15 cellular contexts compared by ENCODE assay signal in genomic region chr5:98904786-98905185, GRCh38. TPM values are rescaled to one million over a fixed set of nuclear protein-coding genes. Genes with fewer than 3 reads are reported as not detected.
DNase-seq lines count a peak whose midpoint lies in the region; ATAC-seq and TF ChIP-seq lines count a peak whose summit lies in the region.
"Had no signal": no experiment of that assay in that cellular context is flagged by ENCODE, and none has a peak within 500 bp of the region (broad histone marks: within the 10 kb centered on the region; RNA-seq: fewer than 3 reads in every experiment).

No MANE protein-coding gene starts in this region.

- CTCF ChIA-PET in activated CD4-positive, alpha-beta memory T cell treated with anti-CD3 and anti-CD28 coated beads for 36 hours (lab: Charles Lee), result interaction anchor here (0.9 to 2.5 kb wide), 8 partner anchors 14 to 158 kb away, joined by 3 to 43 read pairs (median 3); no protein-coding TSS in a partner anchor

- 90 to 93% methylated on average over 6 of the region's 6 CpGs for WGBS in upper lobe of left lung, 2 donors

- H3K27me3 ChIP-seq in foreskin keratinocyte (no peaks in the 10 kb centered on the region), upper lobe of left lung (no peaks in the 10 kb centered on the region)
- H3K27me3 ChIP-seq: colonic mucosa, right lobe of liver, suprapubic skin had no signal

- no peaks in the 10 kb centered on the region for H3K9me3 ChIP-seq in upper lobe of left lung
- H3K9me3 ChIP-seq: colonic mucosa, right lobe of liver, suprapubic skin had no signal

- TF ChIP-seq POLR2A in upper lobe of left lung (IDR thresholded peaks at IDR 0.05), result no peak

- intact Hi-C loops in activated CD4-positive, alpha-beta memory T cell treated with anti-CD3 and anti-CD28 coated beads for 36 hours (cut with micrococcal nuclease), result loop anchor here (1.0 kb wide), 2 partner anchors 123 to 128 kb away; no protein-coding TSS in a partner anchor

- ATAC-seq in foreskin keratinocyte (peak; percentile 86), upper lobe of left lung (ENCODE audit: low FRiP score in 2 of 2) (no peak), HG02642 (IDR thresholded peaks at IDR 0.05; ENCODE audit: poor library complexity, unreplicated experiment) (no peak)

- DNase-seq in EH (ENCODE audit: low read depth) (peak; percentile 22), HFFc6 (peak; percentile 51), foreskin keratinocyte (peak; percentile 12 to 53), SKM-1 (lab: John Stamatoyannopoulos, UW; ENCODE audit: unreplicated experiment) (no peak), upper lobe of left lung (no peak)
- peak; percentile 54 for DNase-seq in activated CD4-positive, alpha-beta memory T cell treated with anti-CD3 and anti-CD28 coated beads for 36 hours
- DNase-seq: activated naive CD8-positive, alpha-beta T cell treated with anti-CD3 and anti-CD28 coated beads, Interleukin-2, amount 10 ng/mL, durations not matched to agents 7 days and 5 days; CD8-positive, alpha-beta memory T cell; colonic mucosa; kidney; NCI-H2029 treated with DMSO at 0.1 percent for 48 hours; NCI-H82; right lobe of liver had no signal

- H3K4me3 ChIP-seq in upper lobe of left lung, result no peak overlapping the region
- H3K4me3 ChIP-seq: colonic mucosa, right lobe of liver, suprapubic skin had no signal

- no peaks in the 10 kb centered on the region for H3K27me3 Mint-ChIP-seq in HFFc6 (ENCODE audit: insufficient read depth)
- no peaks in the 10 kb centered on the region for H3K27me3 Mint-ChIP-seq in activated CD4-positive, alpha-beta memory T cell treated with anti-CD3 and anti-CD28 coated beads for 36 hours
- H3K27me3 Mint-ChIP-seq: activated naive CD8-positive, alpha-beta T cell treated with anti-CD3 and anti-CD28 coated beads, Interleukin-2, amount 10 ng/mL, durations not matched to agents 7 days and 5 days; CD8-positive, alpha-beta memory T cell had no signal

- TF ChIP-seq CTCF in HFFc6 (IDR thresholded peaks at IDR 0.05) (no peak), foreskin keratinocyte (conservative IDR thresholded peaks at IDR 0.05) (no peak), upper lobe of left lung (IDR thresholded peaks at IDR 0.05) (no peak)

- H3K4me1 ChIP-seq in foreskin keratinocyte (peaks cover 6% of the 10 kb centered on the region), upper lobe of left lung (no peaks in the 10 kb centered on the region)
- H3K4me1 ChIP-seq: colonic mucosa, right lobe of liver had no signal

- H3K27ac ChIP-seq in foreskin keratinocyte (no peak overlapping the region), upper lobe of left lung (no peak overlapping the region)
- H3K27ac ChIP-seq: colonic mucosa, right lobe of liver, suprapubic skin had no signal

- no peak for TF ChIP-seq EP300 in upper lobe of left lung (IDR thresholded peaks at IDR 0.05)

- H3K4me1 Mint-ChIP-seq in HFFc6 (ENCODE audit: low read depth), result peaks cover 68% of the 10 kb centered on the region
- peaks cover 55% of the 10 kb centered on the region for H3K4me1 Mint-ChIP-seq in activated CD4-positive, alpha-beta memory T cell treated with anti-CD3 and anti-CD28 coated beads for 36 hours (ENCODE audit: low read depth)

- peak overlapping the region; percentile 37 for H3K27ac Mint-ChIP-seq in HFFc6
- H3K27ac Mint-ChIP-seq in activated CD4-positive, alpha-beta memory T cell treated with anti-CD3 and anti-CD28 coated beads for 36 hours, result peak overlapping the region; percentile 16
- H3K27ac Mint-ChIP-seq: activated naive CD8-positive, alpha-beta T cell treated with anti-CD3 and anti-CD28 coated beads, Interleukin-2, amount 10 ng/mL, durations not matched to agents 7 days and 5 days had no signal

- peak overlapping the region; percentile 1; the same call in 1 of the 2 replicates for H3K4me3 Mint-ChIP-seq in HFFc6
- no peak overlapping the region for H3K4me3 Mint-ChIP-seq in activated CD4-positive, alpha-beta memory T cell treated with anti-CD3 and anti-CD28 coated beads for 36 hours
- H3K4me3 Mint-ChIP-seq: activated naive CD8-positive, alpha-beta T cell treated with anti-CD3 and anti-CD28 coated beads, Interleukin-2, amount 10 ng/mL, durations not matched to agents 7 days and 5 days; CD8-positive, alpha-beta memory T cell had no signal

- H3K9me3 Mint-ChIP-seq in HFFc6, result no peaks in the 10 kb centered on the region
- H3K9me3 Mint-ChIP-seq in activated CD4-positive, alpha-beta memory T cell treated with anti-CD3 and anti-CD28 coated beads for 36 hours, result no peaks in the 10 kb centered on the region
- H3K9me3 Mint-ChIP-seq: activated naive CD8-positive, alpha-beta T cell treated with anti-CD3 and anti-CD28 coated beads, Interleukin-2, amount 10 ng/mL, durations not matched to agents 7 days and 5 days; CD8-positive, alpha-beta memory T cell had no signal

- peaks cover 13% of the 10 kb centered on the region for H3K36me3 Mint-ChIP-seq in HFFc6 (ENCODE audit: low read depth)
- peaks cover 29% of the 10 kb centered on the region for H3K36me3 Mint-ChIP-seq in activated CD4-positive, alpha-beta memory T cell treated with anti-CD3 and anti-CD28 coated beads for 36 hours

- H3K36me3 ChIP-seq in upper lobe of left lung, result peaks cover 12 to 46% (median 18%) of the 10 kb centered on the region in 4 donors

- POLR2A ChIA-PET in activated CD4-positive, alpha-beta memory T cell treated with anti-CD3 and anti-CD28 coated beads for 36 hours (lab: Charles Lee), result interaction anchor here (1.1 to 1.9 kb wide), 2 partner anchors 9 to 24 kb away, joined by 4 to 7 read pairs; partner anchors contain the start of gene CHD1

RNA-seq across cellular contexts. Expression of gene CHD1, which starts 24.0 kb away (rescaled TPM):
- total RNA-seq in HFFc6 (2021; fragmentation: NEBNext Ultra II Directional; extraction: Animal tissue kit (Norgen Biotek cat#: 25700)), result 10 to 100 TPM; 18.1 to 25.0 (median 20.8) TPM
- total RNA-seq in activated CD4-positive, alpha-beta memory T cell treated with anti-CD3 and anti-CD28 coated beads for 36 hours, result 10 to 100 TPM; 50.1 to 53.4 TPM
- total RNA-seq in foreskin keratinocyte, result 37.0 and 46.3 TPM in 2 replicates
- polyA plus RNA-seq in foreskin keratinocyte, result 8.0 and 11.8 TPM in 2 replicates
- 10 to 100 TPM; 23.0 to 95.5 (median 42.0) TPM for total RNA-seq in upper lobe of left lung

Comparison
In these comparisons a context has a peak if more than half of its experiments do, and no peak if none do; other contexts are left out.
1. DNase-seq: peak in EH (single experiment), HFFc6 (single experiment), activated CD4-positive, alpha-beta memory T cell treated with anti-CD3 and anti-CD28 coated beads for 36 hours (single experiment) and foreskin keratinocyte (2 of 2); none in SKM-1 (single experiment) and upper lobe of left lung (0 of 2).